In the genomic region with DNA sequence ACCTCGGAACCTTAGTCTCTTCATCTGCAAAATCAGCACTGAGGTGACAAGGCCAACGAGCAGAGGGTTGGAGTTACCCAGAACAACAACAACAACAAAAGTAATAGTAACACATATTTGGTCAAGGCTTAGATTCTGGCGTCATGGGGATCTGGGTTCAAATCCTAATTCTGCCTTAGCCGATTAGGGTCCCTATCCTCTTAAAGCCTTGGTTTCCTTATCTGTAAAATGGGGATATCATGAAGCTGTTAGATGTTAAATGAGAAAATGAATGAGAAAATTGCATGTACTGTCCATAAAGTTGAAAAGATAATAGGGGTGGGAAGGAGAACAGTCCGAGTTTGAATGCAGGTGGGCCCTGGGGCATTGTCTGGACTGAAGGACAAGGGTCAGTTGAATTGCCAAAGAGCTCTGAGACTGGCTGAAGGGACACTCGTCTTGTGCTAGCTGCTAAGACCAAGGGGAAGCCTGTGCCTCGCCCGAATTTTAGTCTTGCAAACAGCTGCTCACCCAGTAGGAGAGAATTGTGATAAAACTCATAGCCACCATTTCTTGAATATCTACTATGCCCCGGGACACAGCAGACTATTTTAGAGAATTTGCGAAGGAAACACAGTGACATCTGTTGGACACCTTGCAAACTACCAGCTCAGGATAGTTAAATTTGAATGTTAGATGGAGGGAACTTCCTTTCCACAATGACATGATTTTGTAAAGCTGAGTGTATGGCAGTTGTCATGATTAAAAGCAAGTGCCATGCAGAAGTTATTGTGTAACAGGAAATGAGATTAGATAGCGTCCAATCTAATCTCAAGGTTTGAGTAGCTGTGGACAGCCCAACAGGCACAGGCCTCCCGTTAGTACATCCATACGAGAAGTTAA, we compare ENCODE assay signal across 8 cellular contexts. TPM values are rescaled to one million over a fixed set of nuclear protein-coding genes. Genes with fewer than 3 reads are reported as not detected.
DNase-seq lines count a peak whose midpoint lies in the region; ATAC-seq, FAIRE-seq and TF ChIP-seq lines count a peak whose summit lies in the region.

No MANE protein-coding gene starts in this region.

- CTCF ChIA-PET in A549 (lab: Yijun Ruan, JAX) (interaction anchor here (0.5 to 5.7 kb wide), 75 partner anchors 9 to 657 kb away, joined by 3 to 76 read pairs (median 4); partner anchors contain the start of genes CABP1, POP5 and SPPL3), GM10248 (lab: Yijun Ruan, JAX) (interaction anchor here (0.6 to 4.3 kb wide), 78 partner anchors 8 to 614 kb away, joined by 3 to 70 read pairs (median 4); partner anchors contain the start of genes ACADS, MLEC, POP5 and SPPL3)

- H3K9me3 ChIP-seq in A549 (no peaks in the 10 kb centered on the region), tibial artery (no peaks in the 10 kb centered on the region)

- no peak for TF ChIP-seq EP300 in A549 (IDR thresholded peaks at IDR 0.05)

- ATAC-seq in A549 = peak; percentile 90 to 92
- ATAC-seq in SK-N-SH treated with all-trans-retinoic acid at 6 μM for 48 hours = peak; percentile 94
- peak; percentile 59 for ATAC-seq in left colon
- ATAC-seq in HG03280 (IDR thresholded peaks at IDR 0.05; ENCODE audit: unreplicated experiment) = no peak

- intact Hi-C loops in left colon (cut with DNase I, micrococcal nuclease) (loop anchor here in 1 of 2 donors (5.0 to 10.0 kb wide), 2 partner anchors 324 to 387 kb away; partner anchors contain the start of gene POP5), tibial artery (cut with DNase I; ENCODE audit: low total_unique reads) (loop anchor here (5.0 to 10.0 kb wide), 3 partner anchors 257 to 389 kb away; partner anchors contain the start of genes CABP1, POP5 and UNC119B)

- no peaks in the 10 kb centered on the region for H3K36me3 ChIP-seq in tibial artery

- H3K4me3 ChIP-seq in A549 = no peak overlapping the region
- no peak overlapping the region for H3K4me3 ChIP-seq in NB4 (ENCODE audit: low read depth, low read length)
- no peak overlapping the region for H3K4me3 ChIP-seq in tibial artery

- H3K4me2 ChIP-seq in A549 = no peak overlapping the region

- TF ChIP-seq POLR2A in A549 (IDR thresholded peaks at IDR 0.05; ENCODE audit: low read length) (no peak), NB4 (IDR thresholded peaks at IDR 0.05; ENCODE audit: extremely low read depth, insufficient read length) (no peak)

- WGBS in A549 (ENCODE audit: missing lambda C conversion rate) = 46% methylated on average over 13 of the region's 13 CpGs

- peak; percentile 82 to 92 for TF ChIP-seq RAD21 in A549 (conservative IDR thresholded peaks at IDR 0.05 in 1 of 2, IDR thresholded peaks at IDR 0.05 in 1 of 2)

- peaks cover 0 to 3% of the 10 kb centered on the region in 2 donors for H3K27me3 ChIP-seq in tibial artery

- H3K4me1 ChIP-seq in A549 = peaks cover 11% of the 10 kb centered on the region
- no peaks in the 10 kb centered on the region for H3K4me1 ChIP-seq in tibial artery

- POLR2A ChIA-PET in A549 (lab: Yijun Ruan, JAX) (interaction anchor here (0.5 kb wide), 1 partner anchor 279 kb away, joined by 3 read pairs; no protein-coding TSS in a partner anchor), GM10248 (lab: Yijun Ruan, JAX) (no interaction called here)

- H3K27ac ChIP-seq in A549 = no peak overlapping the region
- H3K27ac ChIP-seq in tibial artery = no peak overlapping the region

- peak; percentile 96 for FAIRE-seq in A549 (lab: Jason Lieb, UNC)

- peak; percentile 75 to 78 for DNase-seq in A549 (ENCODE audit: low read depth in 1 of 2, low spot score in 1 of 2)
- DNase-seq in GM10248 (ENCODE audit: extremely low spot score) = peak; percentile 80
- peak; percentile 96 for DNase-seq in NB4 (ENCODE audit: low read depth)
- peak; percentile 56 for DNase-seq in central memory CD4-positive, alpha-beta T cell
- DNase-seq in left colon = no peak
- DNase-seq in tibial artery = no peak

- TF ChIP-seq CTCF in A549 (IDR thresholded peaks at IDR 0.05) = peak; percentile 85
- peak; percentile 73 for TF ChIP-seq CTCF in GM10248 (IDR thresholded peaks at IDR 0.05; ENCODE audit: control extremely low read depth, extremely low read depth, low read depth, missing control alignments)
- peak; percentile 82 for TF ChIP-seq CTCF in NB4 (IDR thresholded peaks at IDR 0.05; ENCODE audit: low read depth, low read length)
- TF ChIP-seq CTCF in tibial artery (IDR thresholded peaks at IDR 0.05) = peak; percentile 70 to 78

TF ChIP-seq in A549, 52 proteins besides CTCF, POLR2A, EP300 and RAD21 (continues in another document):
- no peak for TF ChIP-seq ZNF302 (CRISPR knock-in tag; IDR thresholded peaks at IDR 0.05)
- TF ChIP-seq CEBPB (IDR thresholded peaks at IDR 0.05) = no peak
- no peak for TF ChIP-seq E2F6 (IDR thresholded peaks at IDR 0.05; ENCODE audit: borderline replicate concordance, low read depth)

TF ChIP-seq in SK-N-SH treated with all-trans-retinoic acid at 6 μM for 48 hours, 23 proteins besides CTCF, POLR2A, EP300 and RAD21:
- TF ChIP-seq ZFP3 (CRISPR knock-in tag; IDR thresholded peaks at IDR 0.05) (no peak), ESRRG (CRISPR knock-in tag; IDR thresholded peaks at IDR 0.05) (no peak), CSDC2 (CRISPR knock-in tag; IDR thresholded peaks at IDR 0.05) (no peak), ZNF8 (CRISPR knock-in tag; IDR thresholded peaks at IDR 0.05) (no peak)
- TF ChIP-seq, protein P1, sequence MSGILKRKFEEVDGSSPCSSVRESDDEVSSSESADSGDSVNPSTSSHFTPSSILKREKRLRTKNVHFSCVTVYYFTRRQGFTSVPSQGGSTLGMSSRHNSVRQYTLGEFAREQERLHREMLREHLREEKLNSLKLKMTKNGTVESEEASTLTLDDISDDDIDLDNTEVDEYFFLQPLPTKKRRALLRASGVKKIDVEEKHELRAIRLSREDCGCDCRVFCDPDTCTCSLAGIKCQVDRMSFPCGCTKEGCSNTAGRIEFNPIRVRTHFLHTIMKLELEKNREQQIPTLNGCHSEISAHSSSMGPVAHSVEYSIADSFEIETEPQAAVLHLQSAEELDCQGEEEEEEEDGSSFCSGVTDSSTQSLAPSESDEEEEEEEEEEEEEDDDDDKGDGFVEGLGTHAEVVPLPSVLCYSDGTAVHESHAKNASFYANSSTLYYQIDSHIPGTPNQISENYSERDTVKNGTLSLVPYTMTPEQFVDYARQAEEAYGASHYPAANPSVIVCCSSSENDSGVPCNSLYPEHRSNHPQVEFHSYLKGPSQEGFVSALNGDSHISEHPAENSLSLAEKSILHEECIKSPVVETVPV (CRISPR knock-in tag; IDR thresholded peaks at IDR 0.05) = no peak
- TF ChIP-seq, protein P2, sequence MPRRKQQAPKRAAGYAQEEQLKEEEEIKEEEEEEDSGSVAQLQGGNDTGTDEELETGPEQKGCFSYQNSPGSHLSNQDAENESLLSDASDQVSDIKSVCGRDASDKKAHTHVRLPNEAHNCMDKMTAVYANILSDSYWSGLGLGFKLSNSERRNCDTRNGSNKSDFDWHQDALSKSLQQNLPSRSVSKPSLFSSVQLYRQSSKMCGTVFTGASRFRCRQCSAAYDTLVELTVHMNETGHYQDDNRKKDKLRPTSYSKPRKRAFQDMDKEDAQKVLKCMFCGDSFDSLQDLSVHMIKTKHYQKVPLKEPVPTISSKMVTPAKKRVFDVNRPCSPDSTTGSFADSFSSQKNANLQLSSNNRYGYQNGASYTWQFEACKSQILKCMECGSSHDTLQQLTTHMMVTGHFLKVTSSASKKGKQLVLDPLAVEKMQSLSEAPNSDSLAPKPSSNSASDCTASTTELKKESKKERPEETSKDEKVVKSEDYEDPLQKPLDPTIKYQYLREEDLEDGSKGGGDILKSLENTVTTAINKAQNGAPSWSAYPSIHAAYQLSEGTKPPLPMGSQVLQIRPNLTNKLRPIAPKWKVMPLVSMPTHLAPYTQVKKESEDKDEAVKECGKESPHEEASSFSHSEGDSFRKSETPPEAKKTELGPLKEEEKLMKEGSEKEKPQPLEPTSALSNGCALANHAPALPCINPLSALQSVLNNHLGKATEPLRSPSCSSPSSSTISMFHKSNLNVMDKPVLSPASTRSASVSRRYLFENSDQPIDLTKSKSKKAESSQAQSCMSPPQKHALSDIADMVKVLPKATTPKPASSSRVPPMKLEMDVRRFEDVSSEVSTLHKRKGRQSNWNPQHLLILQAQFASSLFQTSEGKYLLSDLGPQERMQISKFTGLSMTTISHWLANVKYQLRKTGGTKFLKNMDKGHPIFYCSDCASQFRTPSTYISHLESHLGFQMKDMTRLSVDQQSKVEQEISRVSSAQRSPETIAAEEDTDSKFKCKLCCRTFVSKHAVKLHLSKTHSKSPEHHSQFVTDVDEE (CRISPR knock-in tag; IDR thresholded peaks at IDR 0.05) = no peak

RNA-seq across cellular contexts. Expression of gene HNF1A, which starts 6.8 kb away (rescaled TPM):
- polyA plus RNA-seq in A549 (2011; rRNA removed) (2.6 and 4.0 TPM in 2 replicates), A549 (2017; fragmentation: RNase III; extraction: RNeasy Plus Mini Kit Qiagen cat#74134 plus additional on column Dnase treatment) (5.7 to 7.3 TPM (median 6.8 TPM) in 3 replicates)
- polyA plus RNA-seq in A549 (2012; cell fraction: cytosol; rRNA removed) = 4.3 and 6.9 TPM in 2 replicates
- polyA plus RNA-seq in A549 (2012; cell fraction: nucleus; rRNA removed) = 12.5 and 15.9 TPM in 2 replicates
- polyA minus RNA-seq in A549 (2011; rRNA and poly(A)+ RNA removed) = 5.2 TPM in 2 replicates
- 10 to 100 TPM; 16.0 to 16.9 TPM for total RNA-seq in left colon

RNA-seq across cellular contexts. Expression of gene C12orf43, which starts 44.7 kb away (rescaled TPM):
- 19.2 and 20.5 TPM in 2 replicates for polyA plus RNA-seq in A549 (2011; rRNA removed)
- polyA plus RNA-seq in A549 (2012; cell fraction: cytosol; rRNA removed) = 25.2 and 28.8 TPM in 2 replicates
- 12.6 and 15.0 TPM in 2 replicates for polyA plus RNA-seq in A549 (2012; cell fraction: nucleus; rRNA removed)
- polyA plus RNA-seq in A549 (2017; fragmentation: RNase III; extraction: RNeasy Plus Mini Kit Qiagen cat#74134 plus additional on column Dnase treatment) = 17.3 to 21.2 TPM (median 20.0 TPM) in 3 replicates
- 9.1 and 15.2 TPM in 2 replicates for polyA minus RNA-seq in A549 (2011; rRNA and poly(A)+ RNA removed)
- 10 to 100 TPM; 12.5 to 14.4 TPM for total RNA-seq in left colon

Comparison
In these comparisons a context has a peak if more than half of its experiments do, and no peak if none do; other contexts are left out.
1. DNase-seq: peak in A549 (2 of 2), GM10248 (single experiment), NB4 (single experiment) and central memory CD4-positive, alpha-beta T cell (single experiment); none in left colon (0 of 2) and tibial artery (0 of 2).
2. Peak in every context shown above with its lines, with median percentiles within 50 percentile points of each other: CTCF ChIP-seq.